ENCODE assay signal across 10 cellular contexts in genomic region chr7:129438839-129439640, GRCh38. TPM values are rescaled to one million over a fixed set of nuclear protein-coding genes. Genes with fewer than 3 reads are reported as not detected.
DNase-seq lines count a peak whose midpoint lies in the region; ATAC-seq, FAIRE-seq and TF ChIP-seq lines count a peak whose summit lies in the region.
"Had no signal": no experiment of that assay in that cellular context is flagged by ENCODE, and none has a peak within 500 bp of the region (broad histone marks: within the 10 kb centered on the region; RNA-seq: fewer than 3 reads in every experiment).

No MANE protein-coding gene starts in this region.

- H3K9me3 ChIP-seq in right atrium auricular region: no peaks in the 10 kb centered on the region
- no peaks in the 10 kb centered on the region for H3K9me3 ChIP-seq in keratinocyte (ENCODE audit: control insufficient read depth, low read depth, low read length)
- no peaks in the 10 kb centered on the region for H3K9me3 ChIP-seq in upper lobe of right lung

- peak; percentile 94 for FAIRE-seq in keratinocyte (lab: Jason Lieb, UNC)

- ATAC-seq in left ventricle myocardium superior (no peak), upper lobe of right lung (peak; percentile 19), HG03045 (IDR thresholded peaks at IDR 0.05; ENCODE audit: unreplicated experiment) (no peak)

- dilution Hi-C loops in keratinocyte (cut with MboI; ENCODE audit: extremely low pct_ligation_motif_present, low sequenced_read_pairs): no loop called here

- H2AFZ ChIP-seq in keratinocyte (ENCODE audit: control insufficient read depth, low read length): peak overlapping the region; percentile 81

- TF ChIP-seq CTCF in right atrium auricular region (IDR thresholded peaks at IDR 0.05): no peak
- TF ChIP-seq CTCF in keratinocyte (optimal IDR thresholded peaks at IDR 0.05 in 1 of 3, IDR thresholded peaks at IDR 0.05 in 1 of 3, conservative IDR thresholded peaks at IDR 0.05 in 1 of 3; ENCODE audit: extremely low read depth in 1 of 3, insufficient read depth in 2 of 3, low read length in 3 of 3): no peak
- no peak for TF ChIP-seq CTCF in upper lobe of right lung (IDR thresholded peaks at IDR 0.05)

- H3K4me1 ChIP-seq in right atrium auricular region (peaks cover 0 to 19% of the 10 kb centered on the region in 2 donors), keratinocyte (ENCODE audit: control insufficient read depth, extremely low read depth, insufficient read depth, low read length) (peaks cover 45% of the 10 kb centered on the region), upper lobe of right lung (peaks cover 7% of the 10 kb centered on the region)

- peak overlapping the region; percentile 21 to 26 for H3K27ac ChIP-seq in right atrium auricular region
- peak overlapping the region; percentile 95 for H3K27ac ChIP-seq in keratinocyte (ENCODE audit: control insufficient read depth, insufficient read depth, low read length)
- no peak overlapping the region for H3K27ac ChIP-seq in upper lobe of right lung

- H3K79me2 ChIP-seq in keratinocyte (ENCODE audit: control insufficient read depth, insufficient read depth, low read length): peaks cover 7% of the 10 kb centered on the region

- no peaks in the 10 kb centered on the region for H4K20me1 ChIP-seq in keratinocyte (ENCODE audit: control insufficient read depth, extremely low read depth, insufficient read depth, low read length)

- no peaks in the 10 kb centered on the region for H3K27me3 ChIP-seq in right atrium auricular region
- no peaks in the 10 kb centered on the region for H3K27me3 ChIP-seq in keratinocyte (ENCODE audit: control insufficient read depth, extremely low read depth, insufficient read depth, low read length)
- H3K27me3 ChIP-seq in upper lobe of right lung: peaks cover 12% of the 10 kb centered on the region

- H3K9ac ChIP-seq in keratinocyte (ENCODE audit: control insufficient read depth, extremely low read depth, insufficient read depth, low read length): peak overlapping the region; percentile 61

- peak overlapping the region; percentile 87 for H3K4me2 ChIP-seq in keratinocyte (ENCODE audit: control insufficient read depth, extremely low read depth, insufficient read depth, low read depth, low read length)

- no peaks in the 10 kb centered on the region for H3K36me3 ChIP-seq in right atrium auricular region
- peaks cover 3 to 7% of the 10 kb centered on the region in 2 experiments for H3K36me3 ChIP-seq in keratinocyte (ENCODE audit: control insufficient read depth in 2 of 2, extremely low read depth in 1 of 2, insufficient read depth in 2 of 2, low read length in 2 of 2)
- no peaks in the 10 kb centered on the region for H3K36me3 ChIP-seq in upper lobe of right lung

- intact Hi-C loops in left ventricle myocardium superior (cut with micrococcal nuclease): no loop called here
- intact Hi-C loops in upper lobe of right lung (cut with DNase I): no loop called here

- DNase-seq in right atrium auricular region (ENCODE audit: low spot score) (no peak), left ventricle myocardium superior (no peak), keratinocyte (ENCODE audit: low read depth, low spot score) (peak; percentile 77), upper lobe of right lung (no peak), Ammon's horn (ENCODE audit: low spot score) (no peak), NCI-H446 (lab: John Stamatoyannopoulos, UW) (no peak)
- DNase-seq in activated CD8-positive, alpha-beta memory T cell treated with anti-CD3 and anti-CD28 coated beads, Interleukin-2, amount 50 U/mL, for 24 hours (ENCODE audit: extremely low read depth): peak; percentile 28
- DNase-seq: central memory CD4-positive, alpha-beta T cell; NCI-H510A treated with DMSO at 0.1 percent for 48 hours had no signal

- H3K9me1 ChIP-seq in keratinocyte (ENCODE audit: control insufficient read depth, extremely low read depth, insufficient read depth, low read length): no peaks in the 10 kb centered on the region

- H3K4me3 ChIP-seq in right atrium auricular region (no peak overlapping the region), keratinocyte (ENCODE audit: control insufficient read depth in 2 of 3, extremely low read depth in 1 of 3, insufficient read depth in 2 of 3, low read depth in 1 of 3, low read length in 3 of 3) (peak overlapping the region in 2 of 3 experiments; percentile 25 to 40), upper lobe of right lung (no peak overlapping the region)

RNA-seq across cellular contexts. Expression of gene STRIP2, which starts 4.8 kb away (rescaled TPM):
- 10 to 100 TPM in 1 of 2 donors, 1 to 10 TPM in 1; 8.5 to 11.3 TPM for total RNA-seq in right atrium auricular region
- 23.3 TPM for total RNA-seq in left ventricle myocardium superior
- 9.5 to 18.6 TPM (median 12.5 TPM) in 3 replicates for polyA plus RNA-seq in keratinocyte
- polyA plus RNA-seq in keratinocyte (2011; ENCODE audit: low read depth): 13.9 TPM
- 6.5 and 7.7 TPM in 2 replicates for polyA plus RNA-seq in keratinocyte (2011; cell fraction: cytosol; rRNA removed)
- 21.2 and 24.3 TPM in 2 replicates for polyA plus RNA-seq in keratinocyte (2011; cell fraction: nucleus; rRNA removed)
- polyA plus RNA-seq in keratinocyte (2012; ENCODE audit: low replicate concordance): 6.2 and 8.0 TPM in 2 replicates
- polyA minus RNA-seq in keratinocyte: 13.1 to 30.0 TPM (median 18.0 TPM) in 3 replicates
- 14.2 TPM for polyA minus RNA-seq in keratinocyte (2011; cell fraction: cytosol; rRNA and poly(A)+ RNA removed)
- polyA minus RNA-seq in keratinocyte (2011; cell fraction: nucleus; rRNA and poly(A)+ RNA removed): 11.6 and 24.7 TPM in 2 replicates
- total RNA-seq in upper lobe of right lung: 1.3 TPM

Comparison
In these comparisons a context has a peak if more than half of its experiments do, and no peak if none do; other contexts are left out.
1. DNase-seq: peak in activated CD8-positive, alpha-beta memory T cell treated with anti-CD3 and anti-CD28 coated beads, Interleukin-2, amount 50 U/mL, for 24 hours (single experiment) and keratinocyte (single experiment); none in right atrium auricular region (single experiment), left ventricle myocardium superior (single experiment), upper lobe of right lung (single experiment), Ammon's horn (single experiment) and NCI-H446 (0 of 2).
2. H3K4me3 ChIP-seq: peak in keratinocyte (2 of 3); none in right atrium auricular region (0 of 2) and upper lobe of right lung (single experiment).